In the genomic region with DNA sequence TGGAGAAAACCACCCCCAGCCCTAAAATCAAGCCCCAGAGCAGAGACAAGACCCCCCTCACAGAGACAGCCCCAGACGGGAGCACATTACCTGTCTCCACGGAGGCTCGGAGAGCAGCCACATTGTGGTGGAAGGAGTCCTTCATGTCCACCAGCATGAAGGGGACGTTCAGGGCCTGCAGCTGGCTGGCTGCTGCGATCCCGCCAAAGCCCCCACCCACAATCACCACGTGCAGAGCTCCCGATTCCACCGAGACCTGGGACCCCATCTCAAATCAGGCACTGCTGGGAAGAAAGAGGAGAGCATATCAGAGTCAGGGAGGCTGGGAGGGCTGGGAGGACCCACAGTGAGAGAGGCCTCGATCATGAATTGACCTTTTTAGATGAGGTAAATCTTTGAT, we compare ENCODE assay signal across 34 cellular contexts. TPM values are rescaled to one million over a fixed set of nuclear protein-coding genes. Genes with fewer than 3 reads are reported as not detected.
DNase-seq lines count a peak whose midpoint lies in the region; ATAC-seq and TF ChIP-seq lines count a peak whose summit lies in the region.
"Had no signal": no experiment of that assay in that cellular context is flagged by ENCODE, and none has a peak within 500 bp of the region (broad histone marks: within the 10 kb centered on the region; RNA-seq: fewer than 3 reads in every experiment).

No MANE protein-coding gene starts in this region.

- no peaks in the 10 kb centered on the region for H3K27me3 Mint-ChIP-seq in T-helper 2 cell treated with Interferon-gamma antibody and Interleukin-4, amounts not matched to agents 5 μg/mL and 100 μg/mL, for 36 hours (ENCODE audit: low read depth)
- no peaks in the 10 kb centered on the region for H3K27me3 Mint-ChIP-seq in Calu3 (ENCODE audit: unreplicated experiment)
- H3K27me3 Mint-ChIP-seq: B cell; CD4-positive, alpha-beta memory T cell; CD4-positive, alpha-beta T cell; CD4-positive, CD25-positive, alpha-beta regulatory T cell; CD8-positive, alpha-beta memory T cell had no signal

- no peaks in the 10 kb centered on the region for H3K9me3 Mint-ChIP-seq in T-helper 2 cell treated with Interferon-gamma antibody and Interleukin-4, amounts not matched to agents 5 μg/mL and 100 μg/mL, for 36 hours
- H3K9me3 Mint-ChIP-seq in stimulated activated effector memory CD8-positive, alpha-beta T cell treated with anti-CD3 and anti-CD28 coated beads, Interleukin-12 subunit alpha, Interleukin-12 subunit beta, amount 100 ng/mL, for 72 hours: no peaks in the 10 kb centered on the region
- peaks cover 2% of the 10 kb centered on the region for H3K9me3 Mint-ChIP-seq in Calu3 (ENCODE audit: low read depth, unreplicated experiment)
- H3K9me3 Mint-ChIP-seq: CD4-positive, alpha-beta memory T cell; CD4-positive, alpha-beta T cell; CD8-positive, alpha-beta memory T cell; CD8-positive, alpha-beta T cell had no signal

- peak overlapping the region; percentile 39 for H3K27ac Mint-ChIP-seq in T-helper 2 cell treated with Interferon-gamma antibody and Interleukin-4, amounts not matched to agents 5 μg/mL and 100 μg/mL, for 36 hours
- H3K27ac Mint-ChIP-seq in stimulated activated effector memory CD8-positive, alpha-beta T cell treated with anti-CD3 and anti-CD28 coated beads, Interleukin-12 subunit alpha, Interleukin-12 subunit beta, amount 100 ng/mL, for 72 hours: peak overlapping the region; percentile 20
- no peak overlapping the region for H3K27ac Mint-ChIP-seq in Calu3 (ENCODE audit: unreplicated experiment)
- H3K27ac Mint-ChIP-seq: B cell; CD14-positive monocyte; CD4-positive, alpha-beta T cell; CD8-positive, alpha-beta memory T cell; CD8-positive, alpha-beta T cell had no signal

- peaks cover 0 to 59% (median 48%) of the 10 kb centered on the region in 5 donors for H3K36me3 ChIP-seq in subcutaneous abdominal adipose tissue (ENCODE audit: control insufficient read depth in 5 of 5, insufficient read depth in 5 of 5, low read length in 5 of 5)
- H3K36me3 ChIP-seq: BE2C had no signal

- no peak overlapping the region for H3K4me3 Mint-ChIP-seq in T-helper 2 cell treated with Interferon-gamma antibody and Interleukin-4, amounts not matched to agents 5 μg/mL and 100 μg/mL, for 36 hours
- no peak overlapping the region for H3K4me3 Mint-ChIP-seq in stimulated activated effector memory CD8-positive, alpha-beta T cell treated with anti-CD3 and anti-CD28 coated beads, Interleukin-12 subunit alpha, Interleukin-12 subunit beta, amount 100 ng/mL, for 72 hours
- no peak overlapping the region for H3K4me3 Mint-ChIP-seq in Calu3 (ENCODE audit: low read depth, unreplicated experiment)
- H3K4me3 Mint-ChIP-seq: B cell; CD14-positive monocyte; CD4-positive, alpha-beta memory T cell; CD4-positive, alpha-beta T cell; CD4-positive, CD25-positive, alpha-beta regulatory T cell; CD8-positive, alpha-beta memory T cell; CD8-positive, alpha-beta T cell had no signal

- no TSS peak for BruUV-seq in Calu3 (replicated peaks; lab: Mats Ljungman, UMichigan)

- TF ChIP-seq CTCF in coronary artery (IDR thresholded peaks at IDR 0.05): no peak
- TF ChIP-seq CTCF in Calu3 (IDR thresholded peaks at IDR 0.05; ENCODE audit: unreplicated experiment): no peak

- ATAC-seq in stimulated activated effector memory CD8-positive, alpha-beta T cell treated with anti-CD3 and anti-CD28 coated beads, Interleukin-12 subunit alpha, Interleukin-12 subunit beta, amount 100 ng/mL, for 72 hours: no peak
- ATAC-seq in GM19324 (IDR thresholded peaks at IDR 0.05; ENCODE audit: low FRiP score, unreplicated experiment): no peak
- no peak for ATAC-seq in HG03565 (IDR thresholded peaks at IDR 0.05; ENCODE audit: unreplicated experiment)
- ATAC-seq: A549; CD8-positive, alpha-beta T cell had no signal

- H3K4me3 ChIP-seq in coronary artery (no peak overlapping the region), subcutaneous abdominal adipose tissue (ENCODE audit: low read depth in 1 of 5, low read length in 5 of 5) (no peak overlapping the region)
- H3K4me3 ChIP-seq: A549; BLaER1; BLaER1 treated with 17β-estradiol and CSF1 and Interleukin-3, amounts not matched to agents 10 nM and 100 nM had no signal

- no peaks in the 10 kb centered on the region for H3K27me3 ChIP-seq in subcutaneous abdominal adipose tissue (ENCODE audit: control insufficient read depth in 5 of 5, insufficient read depth in 4 of 5, low read length in 5 of 5)
- H3K27me3 ChIP-seq: BE2C; BLaER1; BLaER1 treated with 17β-estradiol and CSF1 and Interleukin-3, amounts not matched to agents 10 nM and 100 nM had no signal

- no peak for DNase-seq in T-helper 2 cell treated with Interferon-gamma antibody and Interleukin-4, amounts not matched to agents 5 μg/mL and 100 μg/mL, for 36 hours (ENCODE audit: low spot score)
- DNase-seq in T-helper 2 cell: no peak
- DNase-seq in coronary artery (ENCODE audit: low spot score): peak; percentile 60
- no peak for DNase-seq in stimulated activated effector memory CD8-positive, alpha-beta T cell treated with anti-CD3 and anti-CD28 coated beads, Interleukin-12 subunit alpha, Interleukin-12 subunit beta, amount 100 ng/mL, for 72 hours (ENCODE audit: low spot score in 2 of 2)
- DNase-seq in Calu3: no peak
- DNase-seq: 8988T; ACHN; AML-193; BE2C; C1 segment of cervical spinal cord; Caco-2; CD4-positive, alpha-beta memory T cell; CD4-positive, alpha-beta T cell; CD4-positive, CD25-positive, alpha-beta regulatory T cell; CD8-positive, alpha-beta memory T cell; CD8-positive, alpha-beta T cell; COR-L47; DMS 273 treated with DMSO at 0.1 percent for 48 hours; DMS153; DMS53; DMS79; DMS79 treated with DMSO at 0.1 percent for 48 hours; DND-41; EL had no signal

- H3K4me1 Mint-ChIP-seq in T-helper 2 cell treated with Interferon-gamma antibody and Interleukin-4, amounts not matched to agents 5 μg/mL and 100 μg/mL, for 36 hours (ENCODE audit: low read depth): no peaks in the 10 kb centered on the region
- peaks cover 9% of the 10 kb centered on the region for H3K4me1 Mint-ChIP-seq in stimulated activated effector memory CD8-positive, alpha-beta T cell treated with anti-CD3 and anti-CD28 coated beads, Interleukin-12 subunit alpha, Interleukin-12 subunit beta, amount 100 ng/mL, for 72 hours
- no peaks in the 10 kb centered on the region for H3K4me1 Mint-ChIP-seq in Calu3 (ENCODE audit: low read depth, unreplicated experiment)
- H3K4me1 Mint-ChIP-seq: CD4-positive, alpha-beta memory T cell; CD8-positive, alpha-beta memory T cell had no signal

- H3K27ac ChIP-seq in coronary artery (no peak overlapping the region), subcutaneous abdominal adipose tissue (ENCODE audit: low read depth, low read length) (peak overlapping the region; percentile 72)
- H3K27ac ChIP-seq: 22Rv1, BLaER1, C4-2B had no signal

- H3K4me1 ChIP-seq in subcutaneous abdominal adipose tissue (ENCODE audit: control insufficient read depth in 5 of 5, insufficient read depth in 5 of 5, low read length in 5 of 5): peaks cover 5 to 76% (median 60%) of the 10 kb centered on the region in 5 donors
- H3K4me1 ChIP-seq: A549, BE2C, Caco-2 had no signal

- peak overlapping the region in 1 of 5 donors; percentile 15 for H3K9ac ChIP-seq in subcutaneous abdominal adipose tissue (ENCODE audit: low read length in 5 of 5)
- H3K9ac ChIP-seq: BLaER1 had no signal

- H3K36me3 Mint-ChIP-seq in T-helper 2 cell treated with Interferon-gamma antibody and Interleukin-4, amounts not matched to agents 5 μg/mL and 100 μg/mL, for 36 hours (ENCODE audit: low read depth): no peaks in the 10 kb centered on the region
- peaks cover 44% of the 10 kb centered on the region for H3K36me3 Mint-ChIP-seq in stimulated activated effector memory CD8-positive, alpha-beta T cell treated with anti-CD3 and anti-CD28 coated beads, Interleukin-12 subunit alpha, Interleukin-12 subunit beta, amount 100 ng/mL, for 72 hours
- H3K36me3 Mint-ChIP-seq in Calu3 (ENCODE audit: insufficient read depth, unreplicated experiment): peaks cover 13% of the 10 kb centered on the region

- CTCF ChIA-PET in Calu3 (lab: Charles Lee): no interaction called here

- intact Hi-C loops in Calu3 (cut with micrococcal nuclease; ENCODE audit: unreplicated experiment): no loop called here

- H3K9me3 ChIP-seq in subcutaneous abdominal adipose tissue (ENCODE audit: control insufficient read depth in 5 of 5, low read length in 5 of 5): no peaks in the 10 kb centered on the region
- H3K9me3 ChIP-seq: A549, BE2C, BLaER1, Caco-2 had no signal

RNA-seq across cellular contexts. Expression of a gene that starts 8.8 kb away (rescaled TPM):
- total RNA-seq in Calu3 (2022): 20.6 and 21.1 TPM in 2 replicates

RNA-seq across cellular contexts. Expression of a gene that starts 22.7 kb away (rescaled TPM):
- 21.4 and 24.6 TPM in 2 replicates for total RNA-seq in Calu3 (2022)

RNA-seq across cellular contexts. Expression of a gene that starts 46.5 kb away (rescaled TPM):
- 166 and 175 TPM in 2 replicates for total RNA-seq in Calu3 (2022)
